In the genomic region with DNA sequence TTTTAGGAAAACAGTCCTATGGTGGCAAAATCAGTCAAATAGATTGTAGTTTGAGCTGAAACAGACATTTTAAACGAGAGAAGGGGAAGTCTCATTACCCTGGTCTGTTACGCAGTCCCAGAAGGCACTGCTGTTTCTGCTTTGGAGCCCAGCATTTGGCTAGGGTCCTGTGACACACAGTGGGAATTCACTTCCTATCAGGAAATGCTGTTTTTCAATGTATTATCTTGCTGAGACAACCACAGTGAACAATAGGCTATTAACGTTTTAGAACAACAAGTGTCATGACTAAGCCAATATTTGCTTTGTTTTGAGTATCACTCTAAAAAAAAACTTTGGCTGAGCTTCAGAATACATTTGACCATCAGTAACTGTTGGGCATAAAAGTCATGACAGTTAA, we compare ENCODE assay signal across 8 cellular contexts.
DNase-seq lines count a peak whose midpoint lies in the region; ATAC-seq, FAIRE-seq and TF ChIP-seq lines count a peak whose summit lies in the region.

No MANE protein-coding gene starts in this region.

- H3K4me1 ChIP-seq in small intestine (ENCODE audit: control insufficient read depth in 2 of 2, insufficient read depth in 1 of 2, low read depth in 1 of 2, low read length in 1 of 2): peaks cover 0 to 13% of the 10 kb centered on the region in 2 donors

- no peaks in the 10 kb centered on the region for H3K27me3 ChIP-seq in small intestine (ENCODE audit: control insufficient read depth in 2 of 2, insufficient read depth in 2 of 2, low read length in 2 of 2)

- no peak for ATAC-seq in activated T-cell treated with anti-CD3 and anti-CD28 coated beads, Interleukin-2, amount 50 U/mL, for 72 hours (replicated peaks in 1 of 2)
- ATAC-seq in left cardiac atrium (peak; percentile 23 to 66), GM18870 (IDR thresholded peaks at IDR 0.05; ENCODE audit: unreplicated experiment) (no peak), GM18502 (IDR thresholded peaks at IDR 0.05; ENCODE audit: poor library complexity, unreplicated experiment) (no peak)

- H3K27ac ChIP-seq in VCaP (peak overlapping the region; percentile 25), small intestine (ENCODE audit: low read depth in 1 of 2, low read length in 1 of 2) (peak overlapping the region; percentile 8 to 85)

- H3K36me3 ChIP-seq in small intestine (ENCODE audit: control insufficient read depth in 2 of 2, insufficient read depth in 2 of 2, low read length in 2 of 2): no peaks in the 10 kb centered on the region

- peak overlapping the region; percentile 95 for H3K27ac Mint-ChIP-seq in activated T-cell treated with anti-CD3 and anti-CD28 coated beads, Interleukin-2, amount 50 U/mL, for 72 hours

- no peak for DNase-seq in activated T-cell treated with anti-CD3 and anti-CD28 coated beads, Interleukin-2, amount 50 U/mL, for 72 hours
- DNase-seq in activated T-cell treated with anti-CD3 and anti-CD28 coated beads for 4 hours (no peak), left cardiac atrium (peak; percentile 57), small intestine (no peak), NCI-H1436 treated with DMSO at 0.1 percent for 48 hours (lab: John Stamatoyannopoulos, UW) (no peak)

- peaks cover 2 to 3% of the 10 kb centered on the region in 2 donors for H3K9me3 Mint-ChIP-seq in activated T-cell treated with anti-CD3 and anti-CD28 coated beads, Interleukin-2, amount 50 U/mL, for 72 hours

- H3K36me3 Mint-ChIP-seq in activated T-cell treated with anti-CD3 and anti-CD28 coated beads, Interleukin-2, amount 50 U/mL, for 72 hours (ENCODE audit: insufficient read depth in 2 of 2): peaks cover 3% of the 10 kb centered on the region in 2 donors

- no peak for FAIRE-seq in small intestine (lab: Jason Lieb, UNC)

- H3K4me3 Mint-ChIP-seq in activated T-cell treated with anti-CD3 and anti-CD28 coated beads, Interleukin-2, amount 50 U/mL, for 72 hours: peak overlapping the region; percentile 45 to 79

- H3K9me3 ChIP-seq in small intestine (ENCODE audit: control insufficient read depth, low read depth): no peaks in the 10 kb centered on the region

- 33 to 41% (median 41%) methylated on average over 3 of the region's 3 CpGs for WGBS in small intestine, 3 donors

- H3K27me3 Mint-ChIP-seq in activated T-cell treated with anti-CD3 and anti-CD28 coated beads, Interleukin-2, amount 50 U/mL, for 72 hours (ENCODE audit: low read depth): no peaks in the 10 kb centered on the region

- peaks cover 96% of the 10 kb centered on the region for H3K4me1 Mint-ChIP-seq in activated T-cell treated with anti-CD3 and anti-CD28 coated beads, Interleukin-2, amount 50 U/mL, for 72 hours (ENCODE audit: low read depth)

- no peak for TF ChIP-seq CTCF in VCaP (conservative IDR thresholded peaks at IDR 0.05)

- H3K4me3 ChIP-seq in small intestine (ENCODE audit: low read depth in 1 of 2, low read length in 2 of 2): no peak overlapping the region

- intact Hi-C loops in left cardiac atrium (cut with DNase I): no loop called here

Comparison
In these comparisons a context has a peak if more than half of its experiments do, and no peak if none do; other contexts are left out.
1. ATAC-seq: peak in left cardiac atrium (2 of 2); none in activated T-cell treated with anti-CD3 and anti-CD28 coated beads, Interleukin-2, amount 50 U/mL, for 72 hours (0 of 2), GM18870 (single experiment) and GM18502 (single experiment).